9 cellular contexts compared by ENCODE assay signal in genomic region chr5:72850113-72850512, GRCh38. TPM values are rescaled to one million over a fixed set of nuclear protein-coding genes. Genes with fewer than 3 reads are reported as not detected.
DNase-seq lines count a peak whose midpoint lies in the region; ATAC-seq and TF ChIP-seq lines count a peak whose summit lies in the region.
"Had no signal": no experiment of that assay in that cellular context is flagged by ENCODE, and none has a peak within 500 bp of the region (broad histone marks: within the 10 kb centered on the region; RNA-seq: fewer than 3 reads in every experiment).

No MANE protein-coding gene starts in this region.

- H3K36me3 ChIP-seq in MM.1S (replicated peaks; ENCODE audit: insufficient read depth, low read length) (peaks cover 23% of the 10 kb centered on the region), neural progenitor cell (peaks cover 31% of the 10 kb centered on the region)

- no peaks in the 10 kb centered on the region for H3K9me2 ChIP-seq in MM.1S (replicated peaks; ENCODE audit: insufficient read depth, low read length)

- no peaks in the 10 kb centered on the region for H3K9me3 Mint-ChIP-seq in CD4-positive, alpha-beta T cell
- no peaks in the 10 kb centered on the region for H3K9me3 Mint-ChIP-seq in neural progenitor cell

- H3K27ac ChIP-seq in CD4-positive, alpha-beta T cell (ENCODE audit: low read depth, low read length), result no peak overlapping the region
- H3K27ac ChIP-seq in MM.1S (ENCODE audit: low read length) (no peak overlapping the region), coronary artery (peak overlapping the region in 1 of 2 donors; percentile 7), neural progenitor cell (no peak overlapping the region)

- no peak for DNase-seq in CD4-positive, alpha-beta T cell
- DNase-seq in MM.1S (no peak), coronary artery (ENCODE audit: low spot score) (no peak), neural progenitor cell (ENCODE audit: low spot score) (no peak), NCI-H1092 treated with DMSO at 0.1 percent for 48 hours (lab: John Stamatoyannopoulos, UW) (no peak)
- no peak for DNase-seq in stimulated activated CD8-positive, alpha-beta memory T cell treated with anti-CD3 and anti-CD28 coated beads, Interleukin-4, amount 100 ng/mL, for 48 hours
- DNase-seq: anterior cingulate cortex had no signal

- H3K79me2 ChIP-seq in MM.1S (ENCODE audit: low read length) (peaks cover 70% of the 10 kb centered on the region), neural progenitor cell (ENCODE audit: low read depth) (peaks cover 97% of the 10 kb centered on the region)

- H4K20me1 ChIP-seq in MM.1S (ENCODE audit: insufficient read depth, low read length) (peaks cover 22% of the 10 kb centered on the region; the same call in 1 of the 2 replicates), neural progenitor cell (ENCODE audit: low read depth) (peaks cover 88% of the 10 kb centered on the region)

- TF ChIP-seq CTCF in CD4-positive, alpha-beta T cell (IDR thresholded peaks at IDR 0.05), result no peak
- no peak for TF ChIP-seq CTCF in MM.1S (IDR thresholded peaks at IDR 0.05; ENCODE audit: low read length)
- no peak for TF ChIP-seq CTCF in coronary artery (IDR thresholded peaks at IDR 0.05)
- TF ChIP-seq CTCF in neural progenitor cell (IDR thresholded peaks at IDR 0.05), result no peak

- POLR2A ChIA-PET in CD4-positive, alpha-beta T cell (lab: Charles Lee), result interaction anchor here (0.6 to 2.2 kb wide), 2 partner anchors 10 to 33 kb away, joined by 4 to 26 read pairs; partner anchors contain the start of gene TNPO1

- no peaks in the 10 kb centered on the region for H3K27me3 ChIP-seq in CD4-positive, alpha-beta T cell (ENCODE audit: control insufficient read depth, insufficient read depth, low read length)
- H3K27me3 ChIP-seq in MM.1S (replicated peaks; ENCODE audit: insufficient read depth, low read length) (no peaks in the 10 kb centered on the region), neural progenitor cell (no peaks in the 10 kb centered on the region)

- intact Hi-C loops in CD4-positive, alpha-beta T cell (cut with DNase I, micrococcal nuclease), result no loop called here

- no peaks in the 10 kb centered on the region for H3K9me3 ChIP-seq in CD4-positive, alpha-beta T cell (ENCODE audit: control insufficient read depth, low read length)
- H3K9me3 ChIP-seq in MM.1S (replicated peaks; ENCODE audit: insufficient read depth, low read length), result no peaks in the 10 kb centered on the region
- no peaks in the 10 kb centered on the region for H3K9me3 ChIP-seq in neural progenitor cell (ENCODE audit: low read depth)

- H3K9ac ChIP-seq in MM.1S (ENCODE audit: low read length), result no peak overlapping the region
- no peak overlapping the region for H3K9ac ChIP-seq in neural progenitor cell

- H3F3A ChIP-seq in MM.1S (ENCODE audit: insufficient read depth, low read length) (peaks cover 21% of the 10 kb centered on the region), neural progenitor cell (ENCODE audit: low read depth) (peaks cover 9% of the 10 kb centered on the region)

- H3K4me1 ChIP-seq in MM.1S (ENCODE audit: low read length) (peaks cover 17% of the 10 kb centered on the region), neural progenitor cell (peaks cover 37% of the 10 kb centered on the region)

- no peak overlapping the region for H3K27ac Mint-ChIP-seq in CD4-positive, alpha-beta T cell
- H3K27ac Mint-ChIP-seq in neural progenitor cell, result no peak overlapping the region

- H2AFZ ChIP-seq in MM.1S (ENCODE audit: low read length) (no peak overlapping the region), neural progenitor cell (replicated peaks) (no peak overlapping the region)

- peak overlapping the region; percentile 88; the same call in 1 of the 2 replicates for H3K4me3 ChIP-seq in MM.1S (ENCODE audit: low read length)
- peak overlapping the region; percentile 96 for H3K4me3 ChIP-seq in coronary artery
- H3K4me3 ChIP-seq in neural progenitor cell, result peak overlapping the region; percentile 77

- peak overlapping the region; percentile 74 for H3K4me3 Mint-ChIP-seq in CD4-positive, alpha-beta T cell
- H3K4me3 Mint-ChIP-seq in neural progenitor cell, result peak overlapping the region; percentile 98

- peaks cover 56% of the 10 kb centered on the region for H3K36me3 Mint-ChIP-seq in CD4-positive, alpha-beta T cell (ENCODE audit: low read depth)
- peaks cover 15% of the 10 kb centered on the region for H3K36me3 Mint-ChIP-seq in neural progenitor cell

- ATAC-seq in CD4-positive, alpha-beta T cell (ENCODE audit: poor library complexity), result no peak
- no peak for ATAC-seq in HG03095 (IDR thresholded peaks at IDR 0.05; ENCODE audit: unreplicated experiment)
- no peak for ATAC-seq in GM21576 (IDR thresholded peaks at IDR 0.05; ENCODE audit: unreplicated experiment)

- no peaks in the 10 kb centered on the region for H3K27me3 Mint-ChIP-seq in CD4-positive, alpha-beta T cell
- H3K27me3 Mint-ChIP-seq in neural progenitor cell (ENCODE audit: insufficient read depth, low read depth), result peaks cover 2% of the 10 kb centered on the region

- peaks cover 88% of the 10 kb centered on the region for H3K4me1 Mint-ChIP-seq in CD4-positive, alpha-beta T cell (ENCODE audit: low read depth)
- peaks cover 42% of the 10 kb centered on the region for H3K4me1 Mint-ChIP-seq in neural progenitor cell

- H3K4me2 ChIP-seq in MM.1S (ENCODE audit: low read depth, low read length) (peak overlapping the region; percentile 79), neural progenitor cell (peak overlapping the region; percentile 79)

- CTCF ChIA-PET in CD4-positive, alpha-beta T cell (lab: Charles Lee), result interaction anchor here (0.8 to 1.1 kb wide), 3 partner anchors 12 to 31 kb away, joined by 3 read pairs; no protein-coding TSS in a partner anchor

RNA-seq across cellular contexts. Expression of gene TNPO1, which starts 33.7 kb away (rescaled TPM):
- 10 to 100 TPM; 69.6 to 74.7 TPM for total RNA-seq in CD4-positive, alpha-beta T cell
- 194 and 316 TPM in 2 replicates for total RNA-seq in neural progenitor cell (ENCODE audit: low replicate concordance)
